ENCODE assay signal across 22 cellular contexts in genomic region chr7:115191506-115191905, GRCh38.
"Had no signal": no experiment of that assay in that cellular context is flagged by ENCODE, and none has a peak within 500 bp of the region (broad histone marks: within the 10 kb centered on the region; RNA-seq: fewer than 3 reads in every experiment).

No MANE protein-coding gene starts in this region.

- H3K4me1 ChIP-seq: foreskin keratinocyte, heart right ventricle, left ventricle myocardium inferior, right lobe of liver, testis had no signal

- H3K27me3 ChIP-seq: foreskin keratinocyte, heart right ventricle, ovary, right lobe of liver, testis had no signal

- ATAC-seq: activated CD4-positive, CD25-positive, alpha-beta regulatory T cell treated with anti-CD3 and anti-CD28 coated beads, Interleukin-2, amount 50 U/mL, for 24 hours; activated T-cell treated with anti-CD3 and anti-CD28 coated beads, Interleukin-2, amount 50 U/mL, for 4 hours; activated T-helper 17 cell treated with anti-CD3 and anti-CD28 coated beads, Interleukin-2, amount 50 U/mL, for 72 hours; foreskin keratinocyte; heart right ventricle; right lobe of liver had no signal

- H3K27ac ChIP-seq: foreskin keratinocyte, heart right ventricle, left ventricle myocardium inferior, ovary, right lobe of liver, testis, WERI-Rb-1 had no signal

- DNase-seq: activated CD4-positive, alpha-beta memory T cell treated with anti-CD3 and anti-CD28 coated beads, Interleukin-2, amount 10 ng/mL, durations not matched to agents 7 days and 5 days; activated CD4-positive, alpha-beta T cell treated with anti-CD3 and anti-CD28 coated beads, Interleukin-2, amount 10 ng/mL, durations not matched to agents 24 days and 14 days; activated gamma-delta T cell treated with Interleukin-2 at 50 U/mL for 16 hours; activated naive CD4-positive, alpha-beta T cell treated with anti-CD3 and anti-CD28 coated beads, Interleukin-2, amount 50 U/mL, for 16 hours; activated T-cell treated with anti-CD3 and anti-CD28 coated beads, Interleukin-2, amount 50 U/mL, for 4 hours; amniotic stem cell; central memory CD4-positive, alpha-beta T cell; foreskin keratinocyte; heart right ventricle; kidney glomerular epithelial cell; left ventricle myocardium inferior; ovary; right lobe of liver; stimulated activated CD4-positive, alpha-beta T cell treated with anti-CD3 and anti-CD28 coated beads, Interleukin-2, amount 100 ng/mL, for 48 hours; stimulated activated naive CD4-positive, alpha-beta T cell treated with Interleukin-2 at 50 U/mL for 16 hours; T1000; testis; trophoblast cell; WERI-Rb-1 had no signal

- H3K4me3 ChIP-seq: heart right ventricle, left ventricle myocardium inferior, lung, ovary, right lobe of liver, testis had no signal

- H3K36me3 ChIP-seq: heart right ventricle, left ventricle myocardium inferior, ovary, right lobe of liver, WERI-Rb-1 had no signal

- H3K9me3 ChIP-seq: heart right ventricle, left ventricle myocardium inferior, ovary, right lobe of liver, testis had no signal
